Comparison of ENCODE assay signal across 8 cellular contexts in genomic region chr4:77308843-77309242, GRCh38.
DNase-seq lines count a peak whose midpoint lies in the region; ATAC-seq and TF ChIP-seq lines count a peak whose summit lies in the region.

No MANE protein-coding gene starts in this region.

- TF ChIP-seq CTCF in transverse colon (IDR thresholded peaks at IDR 0.05): peak in 4 of 5 experiments; percentile 18 to 41 (median 26)

- H3K4me1 Mint-ChIP-seq in activated T-helper 1 cell treated with anti-CD3 and anti-CD28 coated beads, Interleukin-12 subunit alpha, Interleukin-12 subunit beta, Interleukin-2, Interleukin-4 antibody, amounts not matched to agents 30 ng/mL and 10 ng/mL and 1 ng/mL, durations not matched to agents 14 hours and 24 hours and 36 hours (ENCODE audit: low read depth): no peaks in the 10 kb centered on the region
- no peaks in the 10 kb centered on the region for H3K4me1 Mint-ChIP-seq in activated T-helper 2 cell treated with anti-CD3 and anti-CD28 coated beads, Interferon-gamma antibody, Interleukin-2, Interleukin-4, amounts not matched to agents 10 μg/mL and 5 μg/mL and 100 μg/mL, durations not matched to agents 14 hours and 24 hours and 36 hours (ENCODE audit: low read depth)

- H3K27me3 ChIP-seq in transverse colon: no peaks in the 10 kb centered on the region

- H3K36me3 ChIP-seq in transverse colon: no peaks in the 10 kb centered on the region

- H3K9me3 ChIP-seq in transverse colon: no peaks in the 10 kb centered on the region

- intact Hi-C loops in transverse colon (cut with DNase I; ENCODE audit: low total_unique reads): no loop called here
- intact Hi-C loops in activated T-helper 1 cell treated with anti-CD3 and anti-CD28 coated beads, Interleukin-12 subunit alpha, Interleukin-12 subunit beta, Interleukin-2, Interleukin-4 antibody, amounts not matched to agents 30 ng/mL and 10 ng/mL and 1 ng/mL, durations not matched to agents 14 hours and 24 hours and 36 hours (cut with micrococcal nuclease): loop anchor here (1.0 kb wide), 1 partner anchor 69 kb away; no protein-coding TSS in a partner anchor
- intact Hi-C loops in activated T-helper 2 cell treated with anti-CD3 and anti-CD28 coated beads, Interferon-gamma antibody, Interleukin-2, Interleukin-4, amounts not matched to agents 10 μg/mL and 5 μg/mL and 100 μg/mL, durations not matched to agents 14 hours and 24 hours and 36 hours (cut with micrococcal nuclease): loop anchor here (1.0 kb wide), 1 partner anchor 69 kb away; no protein-coding TSS in a partner anchor

- H3K9me3 Mint-ChIP-seq in activated T-helper 1 cell treated with anti-CD3 and anti-CD28 coated beads, Interleukin-12 subunit alpha, Interleukin-12 subunit beta, Interleukin-2, Interleukin-4 antibody, amounts not matched to agents 30 ng/mL and 10 ng/mL and 1 ng/mL, durations not matched to agents 14 hours and 24 hours and 36 hours: no peaks in the 10 kb centered on the region
- no peaks in the 10 kb centered on the region for H3K9me3 Mint-ChIP-seq in activated T-helper 2 cell treated with anti-CD3 and anti-CD28 coated beads, Interferon-gamma antibody, Interleukin-2, Interleukin-4, amounts not matched to agents 10 μg/mL and 5 μg/mL and 100 μg/mL, durations not matched to agents 14 hours and 24 hours and 36 hours

- 18 to 25% methylated on average over 1 of the region's 1 CpG for WGBS in transverse colon (ENCODE audit: low coverage in 1 of 2), 2 donors

- peaks cover 5% of the 10 kb centered on the region for H3K27me3 Mint-ChIP-seq in activated T-helper 1 cell treated with anti-CD3 and anti-CD28 coated beads, Interleukin-12 subunit alpha, Interleukin-12 subunit beta, Interleukin-2, Interleukin-4 antibody, amounts not matched to agents 30 ng/mL and 10 ng/mL and 1 ng/mL, durations not matched to agents 14 hours and 24 hours and 36 hours (ENCODE audit: insufficient read depth)
- H3K27me3 Mint-ChIP-seq in activated T-helper 2 cell treated with anti-CD3 and anti-CD28 coated beads, Interferon-gamma antibody, Interleukin-2, Interleukin-4, amounts not matched to agents 10 μg/mL and 5 μg/mL and 100 μg/mL, durations not matched to agents 14 hours and 24 hours and 36 hours (ENCODE audit: low read depth): peaks cover 1% of the 10 kb centered on the region

- TF ChIP-seq POLR2A in erythroblast (IDR thresholded peaks at IDR 0.05; ENCODE audit: low read length) (no peak), transverse colon (IDR thresholded peaks at IDR 0.05) (no peak)

- H3K27ac Mint-ChIP-seq in activated T-helper 1 cell treated with anti-CD3 and anti-CD28 coated beads, Interleukin-12 subunit alpha, Interleukin-12 subunit beta, Interleukin-2, Interleukin-4 antibody, amounts not matched to agents 30 ng/mL and 10 ng/mL and 1 ng/mL, durations not matched to agents 14 hours and 24 hours and 36 hours: no peak overlapping the region
- no peak overlapping the region for H3K27ac Mint-ChIP-seq in activated T-helper 2 cell treated with anti-CD3 and anti-CD28 coated beads, Interferon-gamma antibody, Interleukin-2, Interleukin-4, amounts not matched to agents 10 μg/mL and 5 μg/mL and 100 μg/mL, durations not matched to agents 14 hours and 24 hours and 36 hours

- no peak overlapping the region for H3K4me3 Mint-ChIP-seq in activated T-helper 1 cell treated with anti-CD3 and anti-CD28 coated beads, Interleukin-12 subunit alpha, Interleukin-12 subunit beta, Interleukin-2, Interleukin-4 antibody, amounts not matched to agents 30 ng/mL and 10 ng/mL and 1 ng/mL, durations not matched to agents 14 hours and 24 hours and 36 hours
- H3K4me3 Mint-ChIP-seq in activated T-helper 2 cell treated with anti-CD3 and anti-CD28 coated beads, Interferon-gamma antibody, Interleukin-2, Interleukin-4, amounts not matched to agents 10 μg/mL and 5 μg/mL and 100 μg/mL, durations not matched to agents 14 hours and 24 hours and 36 hours (ENCODE audit: low read depth): no peak overlapping the region

- TF ChIP-seq EP300 in transverse colon (IDR thresholded peaks at IDR 0.05; ENCODE audit: low read depth): no peak

- H3K4me3 ChIP-seq in transverse colon: no peak overlapping the region

- ATAC-seq in GM21723 (IDR thresholded peaks at IDR 0.05; ENCODE audit: unreplicated experiment): peak; percentile 60

- no peaks in the 10 kb centered on the region for H3K4me1 ChIP-seq in transverse colon

- in situ Hi-C loops in transverse colon (cut with MboI; ENCODE audit: low pct_ligation_motif_present in 1 of 4, low pct_unique_long_range_greater_than_20kb in 1 of 4, low sequenced_read_pairs in 3 of 4): no loop called here

- DNase-seq in COR-L47 (lab: John Stamatoyannopoulos, UW) (peak; percentile 3), NOMO-1 treated with dmso at 0.1 percent for 144 hours (lab: John Stamatoyannopoulos, UW; ENCODE audit: unreplicated experiment) (peak; percentile 3), erythroblast (lab: John Stamatoyannopoulos, UW) (peak; percentile 16 to 28), transverse colon (no peak), activated T-cell treated with anti-CD3 and anti-CD28 coated beads for 4 hours (no peak)
- DNase-seq in activated T-helper 1 cell treated with anti-CD3 and anti-CD28 coated beads, Interleukin-12 subunit alpha, Interleukin-12 subunit beta, Interleukin-2, Interleukin-4 antibody, amounts not matched to agents 30 ng/mL and 10 ng/mL and 1 ng/mL, durations not matched to agents 14 hours and 24 hours and 36 hours (ENCODE audit: low spot score): no peak
- no peak for DNase-seq in activated T-helper 2 cell treated with anti-CD3 and anti-CD28 coated beads, Interferon-gamma antibody, Interleukin-2, Interleukin-4, amounts not matched to agents 10 μg/mL and 5 μg/mL and 100 μg/mL, durations not matched to agents 14 hours and 24 hours and 36 hours (ENCODE audit: low spot score)

- H3K27ac ChIP-seq in transverse colon: no peak overlapping the region

- no peaks in the 10 kb centered on the region for H3K36me3 Mint-ChIP-seq in activated T-helper 1 cell treated with anti-CD3 and anti-CD28 coated beads, Interleukin-12 subunit alpha, Interleukin-12 subunit beta, Interleukin-2, Interleukin-4 antibody, amounts not matched to agents 30 ng/mL and 10 ng/mL and 1 ng/mL, durations not matched to agents 14 hours and 24 hours and 36 hours (ENCODE audit: low read depth)
- no peaks in the 10 kb centered on the region for H3K36me3 Mint-ChIP-seq in activated T-helper 2 cell treated with anti-CD3 and anti-CD28 coated beads, Interferon-gamma antibody, Interleukin-2, Interleukin-4, amounts not matched to agents 10 μg/mL and 5 μg/mL and 100 μg/mL, durations not matched to agents 14 hours and 24 hours and 36 hours (ENCODE audit: low read depth)

Comparison
In these comparisons a context has a peak if more than half of its experiments do, and no peak if none do; other contexts are left out.
1. DNase-seq: peak in COR-L47 (single experiment), NOMO-1 treated with dmso at 0.1 percent for 144 hours (single experiment) and erythroblast (2 of 2); none in transverse colon (single experiment), activated T-helper 1 cell treated with anti-CD3 and anti-CD28 coated beads, Interleukin-12 subunit alpha, Interleukin-12 subunit beta, Interleukin-2, Interleukin-4 antibody, amounts not matched to agents 30 ng/mL and 10 ng/mL and 1 ng/mL, durations not matched to agents 14 hours and 24 hours and 36 hours (single experiment), activated T-helper 2 cell treated with anti-CD3 and anti-CD28 coated beads, Interferon-gamma antibody, Interleukin-2, Interleukin-4, amounts not matched to agents 10 μg/mL and 5 μg/mL and 100 μg/mL, durations not matched to agents 14 hours and 24 hours and 36 hours (single experiment) and activated T-cell treated with anti-CD3 and anti-CD28 coated beads for 4 hours (single experiment).